ENCODE assay signal across 13 cellular contexts in genomic region chr14:71498151-71498734, GRCh38.
DNase-seq lines count a peak whose midpoint lies in the region; ATAC-seq, FAIRE-seq and TF ChIP-seq lines count a peak whose summit lies in the region.
"Had no signal": no experiment of that assay in that cellular context is flagged by ENCODE, and none has a peak within 500 bp of the region (broad histone marks: within the 10 kb centered on the region; RNA-seq: fewer than 3 reads in every experiment).

No MANE protein-coding gene starts in this region.

- H2BK15ac ChIP-seq in H1 (ENCODE audit: low read length): no peak overlapping the region

- H2BK5ac ChIP-seq in H1 (ENCODE audit: low read depth, low read length): no peak overlapping the region

- no peak overlapping the region for H4K5ac ChIP-seq in H1 (ENCODE audit: insufficient read length, low read depth, low read length)

- H2AFZ ChIP-seq in DND-41 (ENCODE audit: low read depth, low read length) (no peak overlapping the region), H1 (ENCODE audit: low read length) (no peak overlapping the region)

- 92% methylated on average over 1 of the region's 1 CpG; no CpG with 5 or more reads in 1 of the 2 experiments for WGBS in H1 (ENCODE audit: extremely low coverage in 1 of 2, insufficient coverage in 1 of 2, insufficient read length in 1 of 2, insufficient replicate concordance in 2 of 2, low coverage in 1 of 2, low lambda C conversion rate in 2 of 2, missing lambda C conversion rate in 1 of 2), 2 experiments

- FAIRE-seq in H1 (lab: Jason Lieb, UNC): peak; percentile 32
- FAIRE-seq: colon had no signal

- H3K4me1 ChIP-seq in DND-41 (ENCODE audit: insufficient read depth, low read length) (peaks cover 30% of the 10 kb centered on the region), H1 (replicated peaks in 1 of 4; ENCODE audit: control insufficient read depth in 3 of 4, insufficient read depth in 4 of 4, low read length in 3 of 4) (no peaks in the 10 kb centered on the region; a peak in 2 of 7 replicates), left ventricle myocardium inferior (peaks cover 4% of the 10 kb centered on the region)

- H3K4me3 ChIP-seq in DND-41 (ENCODE audit: low read depth in 1 of 2, low read length in 2 of 2) (no peak overlapping the region), H1 (ENCODE audit: extremely low read depth in 1 of 4, insufficient read depth in 2 of 4, low read depth in 3 of 4, low read length in 4 of 4) (no peak overlapping the region), left ventricle myocardium inferior (no peak overlapping the region)
- H3K4me3 ChIP-seq: skin epidermis, thoracic aorta had no signal

- TF ChIP-seq CTCF in DND-41 (IDR thresholded peaks at IDR 0.05; ENCODE audit: borderline replicate concordance, extremely low read depth, low read length, poor library complexity, severe bottlenecking): no peak
- no peak for TF ChIP-seq CTCF in H1 (IDR thresholded peaks at IDR 0.05; ENCODE audit: control extremely low read depth in 1 of 3, insufficient read depth in 1 of 3, low read depth in 1 of 3, low read length in 3 of 3)
- TF ChIP-seq CTCF in left ventricle myocardium inferior (IDR thresholded peaks at IDR 0.05; ENCODE audit: borderline replicate concordance): no peak

- ATAC-seq in DND-41 (ENCODE audit: insufficient read depth, low read depth): peak; percentile 44; the same call in 2 of the 3 replicates
- peak; percentile 18 for ATAC-seq in GM19455 (IDR thresholded peaks at IDR 0.05; ENCODE audit: unreplicated experiment)
- peak; percentile 10 for ATAC-seq in HG03378 (IDR thresholded peaks at IDR 0.05; ENCODE audit: unreplicated experiment)
- no peak for ATAC-seq in GM19328 (IDR thresholded peaks at IDR 0.05; ENCODE audit: unreplicated experiment)

- TF ChIP-seq EP300 in H1 (IDR thresholded peaks at IDR 0.05; ENCODE audit: borderline replicate concordance in 1 of 2, low read depth in 2 of 2, low read length in 2 of 2): no peak

- H3K79me1 ChIP-seq in H1 (ENCODE audit: low read depth, low read length): no peaks in the 10 kb centered on the region

- peak overlapping the region; percentile 2 for H3K4me2 ChIP-seq in DND-41 (ENCODE audit: insufficient read depth, low read length)
- no peak overlapping the region for H3K4me2 ChIP-seq in H1 (ENCODE audit: insufficient read depth in 1 of 2, low read depth in 2 of 2, low read length in 2 of 2)

- no peaks in the 10 kb centered on the region for H3K23me2 ChIP-seq in H1 (ENCODE audit: low read depth, low read length)

- H3K9ac ChIP-seq in DND-41 (ENCODE audit: low read depth, low read length): no peak overlapping the region; the same call in 1 of the 2 replicates
- H3K9ac ChIP-seq in H1 (replicated peaks in 1 of 4; ENCODE audit: extremely low read depth in 1 of 4, low read depth in 3 of 4, low read length in 3 of 4): no peak overlapping the region

- H3K56ac ChIP-seq in H1 (replicated peaks; ENCODE audit: insufficient read length, low read depth, low read length): no peak overlapping the region

- H3K27ac ChIP-seq in DND-41 (ENCODE audit: low read length): peak overlapping the region; percentile 70
- no peak overlapping the region for H3K27ac ChIP-seq in H1 (ENCODE audit: low read depth, low read length)
- no peak overlapping the region for H3K27ac ChIP-seq in left ventricle myocardium inferior (replicated peaks)
- H3K27ac ChIP-seq: thoracic aorta had no signal

- H3K23ac ChIP-seq in H1 (ENCODE audit: insufficient read length): no peak overlapping the region

- H3K79me2 ChIP-seq in DND-41 (ENCODE audit: insufficient read depth, low read length) (peaks cover 55% of the 10 kb centered on the region), H1 (ENCODE audit: control insufficient read depth in 1 of 2, insufficient read depth in 2 of 2, low read length in 2 of 2) (peaks cover 0 to 79% of the 10 kb centered on the region in 2 experiments; a peak in 2 of 4 replicates)

- H3K27me3 ChIP-seq in DND-41 (ENCODE audit: insufficient read depth, low read length, poor library complexity) (no peaks in the 10 kb centered on the region), H1 (replicated peaks in 1 of 4; ENCODE audit: control insufficient read depth in 3 of 4, extremely low read depth in 1 of 4, insufficient read depth in 3 of 4, low read length in 3 of 4) (no peaks in the 10 kb centered on the region), left ventricle myocardium inferior (ENCODE audit: low read depth) (no peaks in the 10 kb centered on the region)

- H2BK12ac ChIP-seq in H1 (ENCODE audit: low read depth, low read length): no peak overlapping the region

- no peak overlapping the region for H4K8ac ChIP-seq in H1 (ENCODE audit: extremely low read depth, insufficient read depth, low read length)

- CTCF ChIA-PET in H1 (lab: Charles Lee; ENCODE audit: partially characterized antibody): interaction anchor here (0.6 to 1.7 kb wide), 4 partner anchors 11 to 98 kb away, joined by 3 to 4 read pairs (median 3); no protein-coding TSS in a partner anchor

- no peak overlapping the region for H4K91ac ChIP-seq in H1 (replicated peaks; ENCODE audit: insufficient read length, low read length)

- no peak overlapping the region for H3K18ac ChIP-seq in H1 (ENCODE audit: extremely low read depth, low read length)

- no peak overlapping the region for H2BK20ac ChIP-seq in H1 (ENCODE audit: low read length)

- no peak overlapping the region for H2BK120ac ChIP-seq in H1 (replicated peaks; ENCODE audit: low read depth, low read length)

- no peak overlapping the region for H2AK5ac ChIP-seq in H1 (ENCODE audit: low read depth, low read length)

- H4K20me1 ChIP-seq in DND-41 (ENCODE audit: insufficient read depth, low read length): no peaks in the 10 kb centered on the region
- H4K20me1 ChIP-seq in H1 (replicated peaks in 1 of 2; ENCODE audit: control insufficient read depth in 1 of 2, insufficient read depth in 2 of 2, low read length in 2 of 2): no peaks in the 10 kb centered on the region

- intact Hi-C loops in left ventricle myocardium inferior (cut with micrococcal nuclease): no loop called here

- no peak for DNase-seq in DND-41
- DNase-seq in H1 (ENCODE audit: low read depth in 1 of 2, low spot score in 2 of 2): no peak
- no peak for DNase-seq in activated CD4-positive, alpha-beta T cell treated with anti-CD3 and anti-CD28 coated beads for 4 hours
- no peak for DNase-seq in left ventricle myocardium inferior
- no peak for DNase-seq in DMS 273 treated with DMSO at 0.1 percent for 48 hours (lab: John Stamatoyannopoulos, UW)
- DNase-seq: activated CD4-positive, alpha-beta T cell treated with anti-CD3 and anti-CD28 coated beads, Interleukin-2, amount 10 ng/mL, durations not matched to agents 7 days and 5 days; NK-92 treated with Interleukin-12 subunit alpha and Interleukin-12 subunit beta, amount 100 ng/mL, for 24 hours had no signal

- POLR2A ChIA-PET in H1 (lab: Charles Lee; ENCODE audit: partially characterized antibody): no interaction called here

- no peaks in the 10 kb centered on the region for H3K9me3 ChIP-seq in DND-41 (ENCODE audit: insufficient read depth, low read length, severe bottlenecking)
- no peaks in the 10 kb centered on the region for H3K9me3 ChIP-seq in H1 (ENCODE audit: insufficient read depth in 2 of 2, low read depth in 1 of 2, low read length in 1 of 2)
- no peaks in the 10 kb centered on the region for H3K9me3 ChIP-seq in left ventricle myocardium inferior (replicated peaks)
- H3K9me3 ChIP-seq: thoracic aorta had no signal

- H3K4ac ChIP-seq in H1 (replicated peaks; ENCODE audit: insufficient read length, low read depth, low read length): no peak overlapping the region

- TF ChIP-seq POLR2A in H1 (IDR thresholded peaks at IDR 0.05; ENCODE audit: control extremely low read depth in 1 of 2, low read depth in 2 of 2, low read length in 2 of 2): no peak

- H3K36me3 ChIP-seq in DND-41 (ENCODE audit: insufficient read depth, low read length): no peaks in the 10 kb centered on the region
- H3K36me3 ChIP-seq in H1 (ENCODE audit: control insufficient read depth in 2 of 4, insufficient read depth in 4 of 4, low read length in 3 of 4): no peaks in the 10 kb centered on the region
- no peaks in the 10 kb centered on the region for H3K36me3 ChIP-seq in left ventricle myocardium inferior
- H3K36me3 ChIP-seq: thoracic aorta had no signal

- no peak for TF ChIP-seq RAD21 in H1 (IDR thresholded peaks at IDR 0.05 in 1 of 2, conservative IDR thresholded peaks at IDR 0.05 in 1 of 2; ENCODE audit: low read depth in 2 of 2, low read length in 2 of 2)

- H3K14ac ChIP-seq in H1 (ENCODE audit: insufficient read length): no peak overlapping the region

TF ChIP-seq in H1, 55 proteins besides CTCF, POLR2A, EP300 and RAD21:
- TF ChIP-seq EGR1 (IDR thresholded peaks at IDR 0.05; ENCODE audit: borderline replicate concordance, low read depth, low read length) (no peak), RXRA (IDR thresholded peaks at IDR 0.05; ENCODE audit: insufficient read depth, low read depth, low read length) (no peak), ATF3 (IDR thresholded peaks at IDR 0.05; ENCODE audit: insufficient read depth, low read depth, low read length) (no peak), SIN3A (conservative IDR thresholded peaks at IDR 0.05 in 1 of 2, IDR thresholded peaks at IDR 0.05 in 1 of 2; ENCODE audit: low read depth in 1 of 2, low read length in 2 of 2) (no peak), SAP30 (IDR thresholded peaks at IDR 0.05; ENCODE audit: insufficient read depth, insufficient replicate concordance, low read length) (no peak), GTF2F1 (IDR thresholded peaks at IDR 0.05; ENCODE audit: borderline replicate concordance, low read depth, low read length) (no peak), PHF8 (conservative IDR thresholded peaks at IDR 0.05; ENCODE audit: low read depth, low read length) (no peak)
